Comparison of ENCODE assay signal across 18 cellular contexts in genomic region chr1:116130376-116130775, GRCh38. TPM values are rescaled to one million over a fixed set of nuclear protein-coding genes. Genes with fewer than 3 reads are reported as not detected.
"Had no signal": no experiment of that assay in that cellular context is flagged by ENCODE, and none has a peak within 500 bp of the region (broad histone marks: within the 10 kb centered on the region; RNA-seq: fewer than 3 reads in every experiment).

No MANE protein-coding gene starts in this region.

- H3K27me3 Mint-ChIP-seq: activated naive CD8-positive, alpha-beta T cell treated with anti-CD3 and anti-CD28 coated beads, Interleukin-2, amount 10 ng/mL, durations not matched to agents 7 days and 5 days had no signal

- H3K4me3 Mint-ChIP-seq: activated CD4-positive, alpha-beta T cell treated with anti-CD3 and anti-CD28 coated beads, Interleukin-2, amount 10 ng/mL, durations not matched to agents 24 days and 14 days; activated CD8-positive, alpha-beta T cell treated with anti-CD3 and anti-CD28 coated beads, Interleukin-2, amount 10 ng/mL, durations not matched to agents 7 days and 5 days; activated naive CD8-positive, alpha-beta T cell treated with anti-CD3 and anti-CD28 coated beads, Interleukin-2, amount 10 ng/mL, durations not matched to agents 7 days and 5 days; brain; natural killer cell; stimulated activated effector memory CD8-positive, alpha-beta T cell treated with anti-CD3 and anti-CD28 coated beads, Interleukin-12 subunit alpha, Interleukin-12 subunit beta, amount 100 ng/mL, for 72 hours had no signal

- H3K36me3 ChIP-seq: gastrocnemius medialis, heart left ventricle had no signal

- FAIRE-seq: TTC549 had no signal

- H3K27ac ChIP-seq: gastrocnemius medialis, heart left ventricle had no signal

- H3K9me3 Mint-ChIP-seq: activated CD4-positive, alpha-beta T cell treated with anti-CD3 and anti-CD28 coated beads, Interleukin-2, amount 10 ng/mL, durations not matched to agents 24 days and 14 days; activated naive CD8-positive, alpha-beta T cell treated with anti-CD3 and anti-CD28 coated beads, Interleukin-2, amount 10 ng/mL, durations not matched to agents 7 days and 5 days; natural killer cell; stimulated activated effector memory CD8-positive, alpha-beta T cell treated with anti-CD3 and anti-CD28 coated beads, Interleukin-12 subunit alpha, Interleukin-12 subunit beta, amount 100 ng/mL, for 72 hours had no signal

- H3K27ac Mint-ChIP-seq: activated CD4-positive, alpha-beta T cell treated with anti-CD3 and anti-CD28 coated beads, Interleukin-2, amount 10 ng/mL, durations not matched to agents 24 days and 14 days; activated CD8-positive, alpha-beta T cell treated with anti-CD3 and anti-CD28 coated beads, Interleukin-2, amount 10 ng/mL, durations not matched to agents 7 days and 5 days; activated naive CD8-positive, alpha-beta T cell treated with anti-CD3 and anti-CD28 coated beads, Interleukin-2, amount 10 ng/mL, durations not matched to agents 7 days and 5 days; brain; natural killer cell; stimulated activated effector memory CD8-positive, alpha-beta T cell treated with anti-CD3 and anti-CD28 coated beads, Interleukin-12 subunit alpha, Interleukin-12 subunit beta, amount 100 ng/mL, for 72 hours had no signal

- H3K4me3 ChIP-seq: gastrocnemius medialis, heart left ventricle had no signal

- ATAC-seq: activated CD8-positive, alpha-beta T cell treated with anti-CD3 and anti-CD28 coated beads, Interleukin-2, amount 10 ng/mL, durations not matched to agents 7 days and 5 days; gastrocnemius medialis; heart left ventricle; natural killer cell; stimulated activated effector memory CD8-positive, alpha-beta T cell treated with anti-CD3 and anti-CD28 coated beads, Interleukin-12 subunit alpha, Interleukin-12 subunit beta, amount 100 ng/mL, for 72 hours had no signal

- H3K27me3 ChIP-seq: gastrocnemius medialis, heart left ventricle had no signal

- H3K4me1 Mint-ChIP-seq: brain had no signal

- H3K9me3 ChIP-seq: gastrocnemius medialis, heart left ventricle had no signal

- H3K4me1 ChIP-seq: gastrocnemius medialis, heart left ventricle had no signal

- DNase-seq: activated CD4-positive, alpha-beta T cell treated with anti-CD3 and anti-CD28 coated beads, Interleukin-2, amount 10 ng/mL, durations not matched to agents 24 days and 14 days; activated CD4-positive, CD25-positive, alpha-beta regulatory T cell; activated CD8-positive, alpha-beta memory T cell treated with anti-CD3 and anti-CD28 coated beads, Interleukin-2, amount 50 U/mL, for 4 hours; activated CD8-positive, alpha-beta T cell treated with anti-CD3 and anti-CD28 coated beads, Interleukin-2, amount 10 ng/mL, durations not matched to agents 7 days and 5 days; activated naive CD8-positive, alpha-beta T cell treated with anti-CD3 and anti-CD28 coated beads, Interleukin-2, amount 10 ng/mL, durations not matched to agents 7 days and 5 days; cortex of kidney; effector memory CD4-positive, alpha-beta T cell; gastrocnemius medialis; heart left ventricle; mesendoderm; natural killer cell; posterior cingulate gyrus; retina; stimulated activated CD4-positive, alpha-beta T cell treated with anti-CD3 and anti-CD28 coated beads, Interleukin-12 subunit alpha, Interleukin-12 subunit beta, amount 100 ng/mL, for 4 hours; stimulated activated CD4-positive, alpha-beta T cell treated with anti-CD3 and anti-CD28 coated beads, Interleukin-2, amount 100 ng/mL, for 24 hours had no signal

RNA-seq across cellular contexts. Expression of gene MAB21L3, which starts 19.2 kb away (rescaled TPM):
- total RNA-seq: activated CD4-positive, alpha-beta T cell treated with anti-CD3 and anti-CD28 coated beads, Interleukin-2, amount 10 ng/mL, durations not matched to agents 24 days and 14 days; activated CD8-positive, alpha-beta T cell treated with anti-CD3 and anti-CD28 coated beads, Interleukin-2, amount 10 ng/mL, durations not matched to agents 7 days and 5 days; activated naive CD8-positive, alpha-beta T cell treated with anti-CD3 and anti-CD28 coated beads, Interleukin-2, amount 10 ng/mL, durations not matched to agents 7 days and 5 days; natural killer cell had no signal
